In the genomic region with DNA sequence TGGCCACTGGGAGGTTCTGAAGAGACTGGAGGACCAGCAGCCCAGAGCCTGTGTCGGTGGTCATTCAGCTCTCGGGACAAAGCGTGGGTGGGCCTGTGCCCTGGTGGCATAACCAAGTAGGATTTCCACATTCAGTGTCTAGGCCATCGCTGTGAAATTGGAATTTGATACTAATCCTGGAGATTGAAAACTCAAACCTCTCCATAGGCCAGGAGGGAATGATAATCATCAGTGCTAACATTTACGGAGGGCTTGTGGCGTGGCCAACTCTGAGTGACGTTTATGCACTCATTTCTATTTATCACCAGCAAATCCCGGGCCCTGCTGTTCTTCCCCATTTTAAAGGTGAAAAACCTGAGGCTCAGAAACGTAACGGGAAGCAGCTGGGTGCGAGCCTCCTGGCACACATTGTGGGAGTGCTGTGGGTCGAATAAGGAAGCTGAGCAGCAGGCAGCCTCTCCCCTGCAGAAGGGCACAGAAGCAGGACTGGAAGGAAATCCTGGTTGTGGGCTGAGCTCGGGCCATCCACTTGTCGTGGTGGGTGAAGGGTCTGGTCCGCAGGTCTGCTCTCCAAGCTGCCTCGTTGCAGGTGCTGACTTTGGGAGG, we compare ENCODE assay signal across 1 cellular context.
TF ChIP-seq lines count a peak whose summit lies in the region.

No MANE protein-coding gene starts in this region.

TF ChIP-seq in WTC11, 78 proteins besides CTCF, POLR2A, EP300 and RAD21 (continued from another document):
- TF ChIP-seq, protein P1, sequence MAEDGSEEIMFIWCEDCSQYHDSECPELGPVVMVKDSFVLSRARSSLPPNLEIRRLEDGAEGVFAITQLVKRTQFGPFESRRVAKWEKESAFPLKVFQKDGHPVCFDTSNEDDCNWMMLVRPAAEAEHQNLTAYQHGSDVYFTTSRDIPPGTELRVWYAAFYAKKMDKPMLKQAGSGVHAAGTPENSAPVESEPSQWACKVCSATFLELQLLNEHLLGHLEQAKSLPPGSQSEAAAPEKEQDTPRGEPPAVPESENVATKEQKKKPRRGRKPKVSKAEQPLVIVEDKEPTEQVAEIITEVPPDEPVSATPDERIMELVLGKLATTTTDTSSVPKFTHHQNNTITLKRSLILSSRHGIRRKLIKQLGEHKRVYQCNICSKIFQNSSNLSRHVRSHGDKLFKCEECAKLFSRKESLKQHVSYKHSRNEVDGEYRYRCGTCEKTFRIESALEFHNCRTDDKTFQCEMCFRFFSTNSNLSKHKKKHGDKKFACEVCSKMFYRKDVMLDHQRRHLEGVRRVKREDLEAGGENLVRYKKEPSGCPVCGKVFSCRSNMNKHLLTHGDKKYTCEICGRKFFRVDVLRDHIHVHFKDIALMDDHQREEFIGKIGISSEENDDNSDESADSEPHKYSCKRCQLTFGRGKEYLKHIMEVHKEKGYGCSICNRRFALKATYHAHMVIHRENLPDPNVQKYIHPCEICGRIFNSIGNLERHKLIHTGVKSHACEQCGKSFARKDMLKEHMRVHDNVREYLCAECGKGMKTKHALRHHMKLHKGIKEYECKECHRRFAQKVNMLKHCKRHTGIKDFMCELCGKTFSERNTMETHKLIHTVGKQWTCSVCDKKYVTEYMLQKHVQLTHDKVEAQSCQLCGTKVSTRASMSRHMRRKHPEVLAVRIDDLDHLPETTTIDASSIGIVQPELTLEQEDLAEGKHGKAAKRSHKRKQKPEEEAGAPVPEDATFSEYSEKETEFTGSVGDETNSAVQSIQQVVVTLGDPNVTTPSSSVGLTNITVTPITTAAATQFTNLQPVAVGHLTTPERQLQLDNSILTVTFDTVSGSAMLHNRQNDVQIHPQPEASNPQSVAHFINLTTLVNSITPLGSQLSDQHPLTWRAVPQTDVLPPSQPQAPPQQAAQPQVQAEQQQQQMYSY (CRISPR knock-in tag; IDR thresholded peaks at IDR 0.05), result no peak
- TF ChIP-seq NR2C2 (CRISPR knock-in tag; IDR thresholded peaks at IDR 0.05), result no peak
TF ChIP-seq in WTC11: peak in this region for 0.
